In the genomic region with DNA sequence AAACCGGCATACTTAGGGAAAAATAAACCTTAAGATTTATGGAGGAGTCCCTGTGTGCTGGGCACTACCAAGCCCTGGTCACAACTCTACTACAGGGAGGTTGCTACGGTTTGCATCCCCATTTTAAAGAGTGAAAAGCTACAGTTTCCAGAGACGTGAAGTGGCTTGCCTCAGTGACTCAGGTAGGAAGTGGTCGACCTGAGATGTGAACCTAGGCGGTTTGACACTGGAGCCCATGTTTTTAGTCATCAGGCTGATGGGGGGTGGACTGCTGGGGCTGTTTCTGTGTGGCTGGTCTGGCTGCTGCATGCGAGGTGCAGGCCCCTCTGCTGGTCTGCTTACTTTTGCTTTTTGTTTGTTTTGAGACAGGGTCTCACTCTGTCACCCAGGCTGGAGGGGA, we compare ENCODE assay signal across 1 cellular context.
TF ChIP-seq lines count a peak whose summit lies in the region.

No MANE protein-coding gene starts in this region.

TF ChIP-seq in GM12878, 131 proteins besides CTCF, POLR2A, EP300 and RAD21:
- TF ChIP-seq MLLT1 (IDR thresholded peaks at IDR 0.05) (peak; percentile 40; the same call in 1 of the 2 replicates), EZH2 (IDR thresholded peaks at IDR 0.05; ENCODE audit: borderline replicate concordance, control insufficient read depth, low read depth, low read length) (no peak), ASH2L (IDR thresholded peaks at IDR 0.05; ENCODE audit: borderline replicate concordance, low read depth) (no peak), SIN3A (IDR thresholded peaks at IDR 0.05; ENCODE audit: low read depth, low read length) (no peak), MTA2 (IDR thresholded peaks at IDR 0.05; ENCODE audit: low read depth) (peak; percentile 44; the same call in 1 of the 2 replicates), POU2F2 (IDR thresholded peaks at IDR 0.05; ENCODE audit: borderline replicate concordance, low read depth, low read length) (peak; percentile 53; the same call in 1 of the 3 replicates), KLF5 (IDR thresholded peaks at IDR 0.05; ENCODE audit: partially characterized antibody) (no peak), BACH1 (IDR thresholded peaks at IDR 0.05; ENCODE audit: borderline replicate concordance) (peak; percentile 61; the same call in 1 of the 2 replicates), NBN (IDR thresholded peaks at IDR 0.05) (peak; percentile 62; the same call in 1 of the 2 replicates), DPF2 (IDR thresholded peaks at IDR 0.05) (peak; percentile 74), EED (IDR thresholded peaks at IDR 0.05; ENCODE audit: low read depth) (peak; percentile 64), RUNX3 (IDR thresholded peaks at IDR 0.05; ENCODE audit: low read length) (peak; percentile 89), JUNB (IDR thresholded peaks at IDR 0.05) (peak; percentile 85), CREM (IDR thresholded peaks at IDR 0.05; ENCODE audit: low read depth) (peak; percentile 64), CHD4 (IDR thresholded peaks at IDR 0.05) (no peak), SP1 (IDR thresholded peaks at IDR 0.05; ENCODE audit: low read depth, low read length) (peak; percentile 60), BHLHE40 (IDR thresholded peaks at IDR 0.05; ENCODE audit: borderline replicate concordance in 1 of 2, low read depth in 2 of 2, low read length in 1 of 2) (peak in 1 of 2 experiments; percentile 56; a peak in 1 of 4 replicates), IKZF2 (IDR thresholded peaks at IDR 0.05) (peak in 1 of 2 experiments; percentile 55; a peak in 2 of 4 replicates), IKZF1 (conservative IDR thresholded peaks at IDR 0.05) (peak; percentile 62; the same call in 1 of the 2 replicates), ATF7 (IDR thresholded peaks at IDR 0.05; ENCODE audit: low read depth) (peak; percentile 43; the same call in 1 of the 2 replicates), SPI1 (IDR thresholded peaks at IDR 0.05; ENCODE audit: borderline replicate concordance, insufficient read depth, low read depth, low read length) (peak; percentile 54; the same call in 1 of the 2 replicates), ETV6 (conservative IDR thresholded peaks at IDR 0.05 in 1 of 2, IDR thresholded peaks at IDR 0.05 in 1 of 2; ENCODE audit: borderline replicate concordance in 1 of 2, low read depth in 1 of 2) (peak in 1 of 2 experiments; percentile 70; a peak in 1 of 4 replicates), SKIL (IDR thresholded peaks at IDR 0.05; ENCODE audit: low read depth, poor library complexity, severe bottlenecking) (peak; percentile 51), NR2F1 (conservative IDR thresholded peaks at IDR 0.05) (peak; percentile 79), PAX5 (IDR thresholded peaks at IDR 0.05; ENCODE audit: borderline replicate concordance, low read depth, low read length) (peak; percentile 84), NFIC (IDR thresholded peaks at IDR 0.05; ENCODE audit: low read depth, low read length) (peak; percentile 54), BCL11A (IDR thresholded peaks at IDR 0.05; ENCODE audit: low read depth, low read length) (peak; percentile 76; the same call in 1 of the 2 replicates), MYB (IDR thresholded peaks at IDR 0.05; ENCODE audit: borderline replicate concordance, low read depth, low read length) (peak; percentile 72; the same call in 1 of the 2 replicates), IRF4 (IDR thresholded peaks at IDR 0.05; ENCODE audit: low read depth, low read length) (peak; percentile 60; the same call in 1 of the 2 replicates)
- TF ChIP-seq, protein P1, sequence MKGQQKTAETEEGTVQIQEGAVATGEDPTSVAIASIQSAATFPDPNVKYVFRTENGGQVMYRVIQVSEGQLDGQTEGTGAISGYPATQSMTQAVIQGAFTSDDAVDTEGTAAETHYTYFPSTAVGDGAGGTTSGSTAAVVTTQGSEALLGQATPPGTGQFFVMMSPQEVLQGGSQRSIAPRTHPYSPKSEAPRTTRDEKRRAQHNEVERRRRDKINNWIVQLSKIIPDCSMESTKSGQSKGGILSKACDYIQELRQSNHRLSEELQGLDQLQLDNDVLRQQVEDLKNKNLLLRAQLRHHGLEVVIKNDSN (IDR thresholded peaks at IDR 0.05; ENCODE audit: borderline replicate concordance, extremely low read length, insufficient read depth, low read depth, low read length): no peak
